21 cellular contexts compared by ENCODE assay signal in genomic region chr11:46075928-46076327, GRCh38. TPM values are rescaled to one million over a fixed set of nuclear protein-coding genes. Genes with fewer than 3 reads are reported as not detected.
A peak's percentile ranks its signal among the peaks of the same experiment; 100 is the strongest.
DNase-seq lines count a peak whose midpoint lies in the region; ATAC-seq and TF ChIP-seq lines count a peak whose summit lies in the region.
"Had no signal": no experiment of that assay in that cellular context is flagged by ENCODE, and none has a peak within 500 bp of the region (broad histone marks: within the 10 kb centered on the region; RNA-seq: fewer than 3 reads in every experiment).

No MANE protein-coding gene starts in this region.

- DNase-seq in SK-N-SH (no peak), chondrocyte (ENCODE audit: low spot score) (no peak), progenitor cell of endocrine pancreas (ENCODE audit: low spot score, unreplicated experiment) (no peak), superior temporal gyrus (ENCODE audit: extremely low spot score) (no peak), RKO (ENCODE audit: low spot score) (no peak), NOMO-1 treated with dmso at 0.1 percent for 144 hours (lab: John Stamatoyannopoulos, UW; ENCODE audit: unreplicated experiment) (no peak)
- DNase-seq: 8988T; activated naive CD4-positive, alpha-beta T cell treated with anti-CD3 and anti-CD28 coated beads, Interleukin-2, amount 50 U/mL, for 16 hours; activated T-cell treated with anti-CD3 and anti-CD28 coated beads for 4 hours; CD8-positive, alpha-beta T cell; effector CD4-positive, alpha-beta T cell; left cardiac atrium; midbrain; NCI-H187 treated with DMSO at 0.1 percent for 48 hours; NCI-H510A; right cardiac atrium; stimulated activated naive CD4-positive, alpha-beta T cell treated with Interleukin-2 at 50 U/mL for 16 hours; SW 1271; transverse colon had no signal

- TF ChIP-seq CTCF in SK-N-SH (IDR thresholded peaks at IDR 0.05) (peak; percentile 42), OCI-LY1 (IDR thresholded peaks at IDR 0.05; ENCODE audit: low read length) (peak; percentile 20; the same call in 1 of the 2 replicates), chondrocyte (IDR thresholded peaks at IDR 0.05) (peak; percentile 47), progenitor cell of endocrine pancreas (IDR thresholded peaks at IDR 0.05; ENCODE audit: unreplicated experiment) (peak; percentile 8)

- H3K27ac ChIP-seq in SK-N-SH (ENCODE audit: low read depth in 2 of 2, low read length in 1 of 2) (0 out of 4 replicates have a peak overlapping the region, but pooled peaks of 1 of the 2 experiments have one; percentile 22), OCI-LY1 (ENCODE audit: low read depth, low read length, poor library complexity, severe bottlenecking) (no peak overlapping the region)
- H3K27ac ChIP-seq: transverse colon had no signal

- H3K9me3 Mint-ChIP-seq in chondrocyte (ENCODE audit: low read depth) (no peaks in the 10 kb centered on the region), progenitor cell of endocrine pancreas (ENCODE audit: low read depth) (no peaks in the 10 kb centered on the region)
- H3K9me3 Mint-ChIP-seq: CD8-positive, alpha-beta T cell had no signal

- H2AFZ ChIP-seq in SK-N-SH (ENCODE audit: low read depth) (no peak overlapping the region), OCI-LY1 (ENCODE audit: low read length) (no peak overlapping the region)

- peaks cover 6% of the 10 kb centered on the region for H3K36me3 Mint-ChIP-seq in chondrocyte (ENCODE audit: low read depth)
- H3K36me3 Mint-ChIP-seq in progenitor cell of endocrine pancreas (ENCODE audit: insufficient read depth): peaks cover 9% of the 10 kb centered on the region

- H3K36me3 ChIP-seq in SK-N-SH (replicated peaks in 1 of 2; ENCODE audit: control insufficient read depth in 1 of 2, insufficient read depth in 2 of 2, low read length in 1 of 2): peaks cover 21 to 38% of the 10 kb centered on the region in 2 experiments
- peaks cover 17% of the 10 kb centered on the region; the same call in 1 of the 2 replicates for H3K36me3 ChIP-seq in OCI-LY1 (ENCODE audit: insufficient read depth, low read length)

- H3K9ac ChIP-seq in SK-N-SH: no peak overlapping the region
- H3K9ac ChIP-seq in OCI-LY1 (ENCODE audit: low read length): no peak overlapping the region

- H3K4me1 ChIP-seq in SK-N-SH (ENCODE audit: control insufficient read depth in 1 of 2, insufficient read depth in 2 of 2, low read depth in 1 of 2, low read length in 1 of 2): peaks cover 0 to 14% of the 10 kb centered on the region in 2 experiments; a peak in 1 of 4 replicates
- no peaks in the 10 kb centered on the region for H3K4me1 ChIP-seq in OCI-LY1 (ENCODE audit: insufficient read depth, low read length, severe bottlenecking)
- H3K4me1 ChIP-seq: transverse colon had no signal

- WGBS in SK-N-SH (ENCODE audit: low lambda C conversion rate): 98% methylated on average over 2 of the region's 2 CpGs

- no peak overlapping the region for H3K27ac Mint-ChIP-seq in chondrocyte (ENCODE audit: unreplicated experiment)
- no peak overlapping the region for H3K27ac Mint-ChIP-seq in progenitor cell of endocrine pancreas
- H3K27ac Mint-ChIP-seq: CD8-positive, alpha-beta T cell had no signal

- H3K4me3 ChIP-seq in SK-N-SH (ENCODE audit: low read depth in 2 of 2, low read length in 1 of 2): no peak overlapping the region
- H3K4me3 ChIP-seq in OCI-LY1 (ENCODE audit: low read depth, low read length, poor library complexity, severe bottlenecking): no peak overlapping the region
- H3K4me3 ChIP-seq: transverse colon had no signal

- no peak for TF ChIP-seq EP300 in SK-N-SH (IDR thresholded peaks at IDR 0.05; ENCODE audit: borderline replicate concordance in 1 of 2, low read depth in 1 of 2, low read length in 1 of 2)

- POLR2A ChIA-PET in SK-N-SH (lab: Yijun Ruan, JAX): interaction anchor here (0.6 kb wide), 1 partner anchor 110 kb away, joined by 4 read pairs; no protein-coding TSS in a partner anchor

- CTCF ChIA-PET in SK-N-SH (lab: Yijun Ruan, JAX): interaction anchor here (0.8 to 1.4 kb wide), 4 partner anchors 19 to 203 kb away, joined by 3 read pairs; no protein-coding TSS in a partner anchor

- peaks cover 4% of the 10 kb centered on the region; the same call in 1 of the 2 replicates for H3K79me2 ChIP-seq in SK-N-SH (ENCODE audit: insufficient read depth)
- H3K79me2 ChIP-seq in OCI-LY1 (ENCODE audit: insufficient read depth, low read length): no peaks in the 10 kb centered on the region

- H3K27me3 Mint-ChIP-seq in chondrocyte (ENCODE audit: low read depth) (no peaks in the 10 kb centered on the region), progenitor cell of endocrine pancreas (no peaks in the 10 kb centered on the region)

- no peak for TF ChIP-seq RAD21 in SK-N-SH (IDR thresholded peaks at IDR 0.05; ENCODE audit: low read length)

- H3K4me3 Mint-ChIP-seq in chondrocyte (ENCODE audit: unreplicated experiment) (no peak overlapping the region), progenitor cell of endocrine pancreas (ENCODE audit: low read depth) (no peak overlapping the region)
- H3K4me3 Mint-ChIP-seq: CD8-positive, alpha-beta T cell had no signal

- H3K4me1 Mint-ChIP-seq in chondrocyte (ENCODE audit: low read depth) (peaks cover 18% of the 10 kb centered on the region), progenitor cell of endocrine pancreas (ENCODE audit: low read depth) (no peaks in the 10 kb centered on the region)

- no peaks in the 10 kb centered on the region for H3K9me3 ChIP-seq in SK-N-SH
- no peaks in the 10 kb centered on the region for H3K9me3 ChIP-seq in OCI-LY1 (ENCODE audit: low read length)
- H3K9me3 ChIP-seq: transverse colon had no signal

- no peaks in the 10 kb centered on the region for H3K9me2 ChIP-seq in SK-N-SH
- no peaks in the 10 kb centered on the region for H3K9me2 ChIP-seq in OCI-LY1 (ENCODE audit: low read depth, low read length)

- no peaks in the 10 kb centered on the region for H3K27me3 ChIP-seq in SK-N-SH (ENCODE audit: insufficient read depth)
- no peaks in the 10 kb centered on the region for H3K27me3 ChIP-seq in OCI-LY1 (ENCODE audit: insufficient read depth, low read length)
- H3K27me3 ChIP-seq: transverse colon had no signal

- peaks cover 18% of the 10 kb centered on the region for H3F3A ChIP-seq in SK-N-SH (replicated peaks; ENCODE audit: insufficient read depth)
- H3F3A ChIP-seq in OCI-LY1 (ENCODE audit: insufficient read depth, low read length): no peaks in the 10 kb centered on the region

- ATAC-seq in SK-N-SH treated with all-trans-retinoic acid at 6 μM for 48 hours: no peak
- ATAC-seq: CD8-positive, alpha-beta T cell had no signal

- 0 out of 2 replicates have a peak, but pooled peaks cover 12% of the 10 kb centered on the region for H4K20me1 ChIP-seq in SK-N-SH (ENCODE audit: insufficient read depth)
- no peaks in the 10 kb centered on the region for H4K20me1 ChIP-seq in OCI-LY1 (ENCODE audit: insufficient read depth, low read length)

- H3K4me2 ChIP-seq in SK-N-SH: no peak overlapping the region
- no peak overlapping the region for H3K4me2 ChIP-seq in OCI-LY1 (ENCODE audit: low read length)

TF ChIP-seq in SK-N-SH, 30 proteins besides CTCF, POLR2A, EP300 and RAD21:
- TF ChIP-seq YY1 (IDR thresholded peaks at IDR 0.05; ENCODE audit: low read depth) (no peak), EZH2phosphoT487 (IDR thresholded peaks at IDR 0.05; ENCODE audit: borderline replicate concordance, low read depth) (no peak), SMC3 (IDR thresholded peaks at IDR 0.05; ENCODE audit: low read depth, low read length) (no peak), PBX3 (IDR thresholded peaks at IDR 0.05) (no peak), USF1 (IDR thresholded peaks at IDR 0.05; ENCODE audit: borderline replicate concordance, low read depth) (no peak)

TF ChIP-seq in SK-N-SH treated with all-trans-retinoic acid at 6 μM for 48 hours, 23 proteins besides CTCF, POLR2A, EP300 and RAD21:
- no peak for TF ChIP-seq ZFP30 (CRISPR knock-in tag; IDR thresholded peaks at IDR 0.05)
- TF ChIP-seq ZFP3 (CRISPR knock-in tag; IDR thresholded peaks at IDR 0.05): no peak
- no peak for TF ChIP-seq SNAI2 (CRISPR knock-in tag; IDR thresholded peaks at IDR 0.05)
- no peak for TF ChIP-seq TSHZ2 (CRISPR knock-in tag; IDR thresholded peaks at IDR 0.05)
TF ChIP-seq in SK-N-SH treated with all-trans-retinoic acid at 6 μM for 48 hours: peak in this region for 0.

RNA-seq across cellular contexts. Expression of gene PHF21A, which starts 45.3 kb away (rescaled TPM):
- 18.8 and 20.9 TPM in 2 replicates for polyA plus RNA-seq in SK-N-SH (2012; rRNA removed)
- 14.3 and 16.7 TPM in 2 replicates for polyA plus RNA-seq in SK-N-SH (2012; cell fraction: cytosol; rRNA removed)
- polyA plus RNA-seq in SK-N-SH (2012; cell fraction: nucleus; rRNA removed): 59.1 and 60.8 TPM in 2 replicates
- total RNA-seq in chondrocyte: 35.9 to 40.7 TPM (median 36.2 TPM) in 3 replicates
- 65.5 and 70.1 TPM in 2 replicates for total RNA-seq in progenitor cell of endocrine pancreas
